ENCODE assay signal across 8 cellular contexts in the genomic region with DNA sequence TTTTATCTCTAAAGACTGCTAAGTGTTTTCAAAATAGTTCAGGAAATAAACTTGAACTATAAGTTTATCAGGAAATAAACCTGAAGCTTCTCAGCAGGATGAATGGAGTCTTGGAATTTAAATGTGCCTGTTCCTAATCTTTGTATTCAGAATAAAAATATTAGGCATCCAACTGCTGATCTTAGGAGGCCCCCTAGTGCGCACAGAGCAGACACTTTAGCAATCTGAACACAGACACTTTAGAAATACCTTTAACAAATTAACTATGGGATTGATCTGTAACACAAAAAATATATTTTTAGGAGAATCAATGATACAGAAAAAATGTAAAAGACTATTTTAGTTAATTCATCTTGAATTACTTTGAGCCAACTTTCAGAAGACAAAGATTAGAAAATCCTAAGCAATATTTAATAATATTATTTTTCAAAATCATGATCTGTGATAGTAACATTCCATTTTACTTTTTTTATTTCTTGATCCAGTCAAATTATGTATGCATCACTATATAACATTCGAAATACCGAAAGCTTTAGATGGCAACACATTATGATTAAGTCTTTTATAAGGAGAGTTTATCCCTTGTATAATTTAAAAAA.
DNase-seq lines count a peak whose midpoint lies in the region; ATAC-seq and TF ChIP-seq lines count a peak whose summit lies in the region.

No MANE protein-coding gene starts in this region.

- H3K14ac ChIP-seq in neuronal stem cell (ENCODE audit: low read length) = no peak overlapping the region

- DNase-seq in activated CD4-positive, alpha-beta T cell treated with anti-CD3 and anti-CD28 coated beads for 36 hours = peak; percentile 46
- DNase-seq in activated CD4-positive, alpha-beta T cell treated with anti-CD3 and anti-CD28 coated beads for 1 hour = no peak
- DNase-seq in NCI-H1436 (lab: John Stamatoyannopoulos, UW) (peak; percentile 5), WERI-Rb-1 (peak; percentile 25), erythroblast (lab: John Stamatoyannopoulos, UW) (peak; percentile 24 to 53), neuronal stem cell (ENCODE audit: low spot score) (no peak)

- H3K9ac ChIP-seq in neuronal stem cell (ENCODE audit: low read depth, low read length, poor library complexity) = no peak overlapping the region

- TF ChIP-seq CTCF in WERI-Rb-1 (IDR thresholded peaks at IDR 0.05; ENCODE audit: low read depth, low read length) (0 out of 2 replicates have a peak, but pooled peaks have one; percentile 27), nephron (IDR thresholded peaks at IDR 0.05; ENCODE audit: unreplicated experiment in 3 of 3) (peak; percentile 68 to 82 (median 82))

- H3K4me1 Mint-ChIP-seq in activated CD4-positive, alpha-beta T cell treated with anti-CD3 and anti-CD28 coated beads for 36 hours = no peaks in the 10 kb centered on the region
- no peaks in the 10 kb centered on the region for H3K4me1 Mint-ChIP-seq in nephron

- CTCF ChIA-PET in activated CD4-positive, alpha-beta T cell treated with anti-CD3 and anti-CD28 coated beads for 36 hours (lab: Charles Lee) = interaction anchor here (1.4 to 2.1 kb wide), 2 partner anchors 177 to 495 kb away, joined by 3 to 13 read pairs; no protein-coding TSS in a partner anchor

- H3K23ac ChIP-seq in neuronal stem cell (ENCODE audit: low read depth, low read length, poor library complexity) = no peak overlapping the region

- H3K36me3 ChIP-seq in WERI-Rb-1 = no peaks in the 10 kb centered on the region
- no peaks in the 10 kb centered on the region for H3K36me3 ChIP-seq in neuronal stem cell (replicated peaks in 1 of 2; ENCODE audit: control insufficient read depth in 2 of 2, insufficient read depth in 2 of 2, low read length in 2 of 2)

- no peak overlapping the region for H4K8ac ChIP-seq in neuronal stem cell (ENCODE audit: low read depth, low read length)

- H3K4ac ChIP-seq in neuronal stem cell (ENCODE audit: low read length) = no peak overlapping the region

- H3K27me3 Mint-ChIP-seq in activated CD4-positive, alpha-beta T cell treated with anti-CD3 and anti-CD28 coated beads for 36 hours = no peaks in the 10 kb centered on the region
- no peaks in the 10 kb centered on the region for H3K27me3 Mint-ChIP-seq in nephron (ENCODE audit: low read depth)

- H4K91ac ChIP-seq in neuronal stem cell (ENCODE audit: low read depth, low read length, poor library complexity) = no peak overlapping the region

- H2AFZ ChIP-seq in neuronal stem cell (ENCODE audit: low read length) = no peak overlapping the region

- no peak overlapping the region for H3K27ac Mint-ChIP-seq in activated CD4-positive, alpha-beta T cell treated with anti-CD3 and anti-CD28 coated beads for 36 hours
- H3K27ac Mint-ChIP-seq in nephron = no peak overlapping the region

- no peak for TF ChIP-seq POLR2A in erythroblast (IDR thresholded peaks at IDR 0.05; ENCODE audit: low read length)

- no peaks in the 10 kb centered on the region for H3K9me3 Mint-ChIP-seq in activated CD4-positive, alpha-beta T cell treated with anti-CD3 and anti-CD28 coated beads for 36 hours (ENCODE audit: low read depth)
- H3K9me3 Mint-ChIP-seq in nephron = peaks cover 35% of the 10 kb centered on the region

- POLR2A ChIA-PET in activated CD4-positive, alpha-beta T cell treated with anti-CD3 and anti-CD28 coated beads for 36 hours (lab: Charles Lee) = no interaction called here

- no peaks in the 10 kb centered on the region for H3K36me3 Mint-ChIP-seq in activated CD4-positive, alpha-beta T cell treated with anti-CD3 and anti-CD28 coated beads for 36 hours (ENCODE audit: low read depth)
- H3K36me3 Mint-ChIP-seq in nephron (ENCODE audit: low read depth) = no peaks in the 10 kb centered on the region

- H3K27ac ChIP-seq in WERI-Rb-1 (no peak overlapping the region), neuronal stem cell (replicated peaks; ENCODE audit: low read length) (no peak overlapping the region)

- WGBS in neuronal stem cell (ENCODE audit: extremely low coverage in 2 of 2, insufficient read length in 2 of 2, insufficient replicate concordance in 1 of 2), 2 donors = no CpG with 5 or more reads among the region's 3 CpGs

- no peak overlapping the region for H3K18ac ChIP-seq in neuronal stem cell (ENCODE audit: low read length)

- no peaks in the 10 kb centered on the region for H3K79me1 ChIP-seq in neuronal stem cell (ENCODE audit: low read depth, low read length)

- H2BK15ac ChIP-seq in neuronal stem cell (ENCODE audit: low read length) = no peak overlapping the region

- peak; percentile 66 for ATAC-seq in activated CD4-positive, alpha-beta T cell treated with anti-CD3 and anti-CD28 coated beads for 36 hours
- ATAC-seq in HG02885 (IDR thresholded peaks at IDR 0.05; ENCODE audit: poor library complexity, unreplicated experiment) = no peak

- H3K4me3 ChIP-seq in WERI-Rb-1 (ENCODE audit: low read depth, low read length) (no peak overlapping the region), neuronal stem cell (ENCODE audit: low read length in 2 of 2) (no peak overlapping the region)

- H2BK5ac ChIP-seq in neuronal stem cell (ENCODE audit: low read length) = no peak overlapping the region

- no peak overlapping the region for H2BK120ac ChIP-seq in neuronal stem cell (ENCODE audit: low read depth, low read length)

- H3K27me3 ChIP-seq in WERI-Rb-1 (ENCODE audit: insufficient read depth, low read depth, severe bottlenecking) (no peaks in the 10 kb centered on the region), neuronal stem cell (ENCODE audit: control insufficient read depth in 3 of 3, insufficient read depth in 3 of 3, low read depth in 1 of 3, low read length in 3 of 3) (no peaks in the 10 kb centered on the region)

- H3K4me3 Mint-ChIP-seq in activated CD4-positive, alpha-beta T cell treated with anti-CD3 and anti-CD28 coated beads for 36 hours = no peak overlapping the region
- no peak overlapping the region for H3K4me3 Mint-ChIP-seq in nephron

- H2AK5ac ChIP-seq in neuronal stem cell (ENCODE audit: low read depth, low read length) = no peak overlapping the region

- no peaks in the 10 kb centered on the region for H3K9me3 ChIP-seq in WERI-Rb-1 (ENCODE audit: severe bottlenecking)
- peaks cover 0 to 7% of the 10 kb centered on the region in 2 donors for H3K9me3 ChIP-seq in neuronal stem cell (replicated peaks in 1 of 2; ENCODE audit: control insufficient read depth in 2 of 2, insufficient read depth in 1 of 2, low read depth in 1 of 2, low read length in 2 of 2)

- no peak overlapping the region for H2BK12ac ChIP-seq in neuronal stem cell (ENCODE audit: low read length)

- intact Hi-C loops in activated CD4-positive, alpha-beta T cell treated with anti-CD3 and anti-CD28 coated beads for 36 hours (cut with DNase I, micrococcal nuclease) = loop anchor here (1.0 to 5.0 kb wide), 8 partner anchors 145 to 676 kb away; a partner anchor contains a TSS

- no peaks in the 10 kb centered on the region for H3K4me1 ChIP-seq in neuronal stem cell (ENCODE audit: control insufficient read depth in 2 of 2, insufficient read depth in 1 of 2, low read depth in 1 of 2, low read length in 2 of 2)

- no peak overlapping the region for H3K4me2 ChIP-seq in neuronal stem cell (ENCODE audit: insufficient read depth, low read length, poor library complexity, severe bottlenecking)

Comparison
In these comparisons a context has a peak if more than half of its experiments do, and no peak if none do; other contexts are left out.
1. DNase-seq: peak in activated CD4-positive, alpha-beta T cell treated with anti-CD3 and anti-CD28 coated beads for 36 hours (single experiment), NCI-H1436 (single experiment), WERI-Rb-1 (single experiment) and erythroblast (2 of 2); none in activated CD4-positive, alpha-beta T cell treated with anti-CD3 and anti-CD28 coated beads for 1 hour (single experiment) and neuronal stem cell (single experiment).